22 cellular contexts compared by ENCODE assay signal in the genomic region with DNA sequence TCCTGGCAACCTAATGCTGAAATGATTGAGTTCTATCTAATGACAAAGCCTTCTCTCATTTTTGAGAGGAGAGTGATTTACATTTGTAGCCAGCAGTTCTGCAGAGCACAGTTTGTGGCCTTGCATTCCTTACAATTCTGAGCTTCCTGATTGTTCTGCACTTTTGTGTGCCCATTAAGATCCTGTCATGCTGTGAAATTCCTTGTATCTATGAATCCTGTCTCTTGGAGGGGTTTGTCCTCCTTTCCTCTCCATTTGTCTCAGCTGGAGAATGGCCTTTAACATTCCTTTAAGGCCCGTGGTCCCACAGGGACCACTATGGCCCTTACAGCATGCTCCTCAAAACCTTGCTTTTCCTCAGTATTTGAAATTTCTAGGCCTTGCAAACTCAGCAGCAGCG. TPM values are rescaled to one million over a fixed set of nuclear protein-coding genes. Genes with fewer than 3 reads are reported as not detected.
DNase-seq lines count a peak whose midpoint lies in the region; ATAC-seq and TF ChIP-seq lines count a peak whose summit lies in the region.
"Had no signal": no experiment of that assay in that cellular context is flagged by ENCODE, and none has a peak within 500 bp of the region (broad histone marks: within the 10 kb centered on the region; RNA-seq: fewer than 3 reads in every experiment).

No MANE protein-coding gene starts in this region.

- DNase-seq in right cardiac atrium (no peak), cardiac septum (ENCODE audit: low spot score) (no peak), mesenchymal stem cell (no peak), type B pancreatic cell (ENCODE audit: extremely low spot score, unreplicated experiment) (no peak), NCI-H510A treated with DMSO at 0.1 percent for 48 hours (lab: John Stamatoyannopoulos, UW) (no peak), NCI-H1694 treated with DMSO at 0.1 percent for 48 hours (lab: John Stamatoyannopoulos, UW) (no peak)
- DNase-seq: activated CD8-positive, alpha-beta T cell treated with anti-CD3 and anti-CD28 coated beads for 36 hours; activated gamma-delta T cell; BE2C; DMS79; kidney; NCI-H1436 treated with DMSO at 0.1 percent for 48 hours; NCI-H2171 treated with DMSO at 0.1 percent for 48 hours; NCI-H774; stimulated activated CD4-positive, alpha-beta T cell treated with anti-CD3 and anti-CD28 coated beads, Interleukin-15, amount 100 ng/mL, for 24 hours; stimulated activated CD8-positive, alpha-beta memory T cell treated with anti-CD3 and anti-CD28 coated beads, Interleukin-4, amount 100 ng/mL, for 48 hours had no signal

- no peak overlapping the region for H2AFZ ChIP-seq in mesenchymal stem cell (ENCODE audit: low read depth, low read length)

- H3K36me3 ChIP-seq in ectodermal cell (ENCODE audit: control insufficient read depth, insufficient read depth, low read length) (no peaks in the 10 kb centered on the region), mesenchymal stem cell (ENCODE audit: control insufficient read depth in 1 of 2, insufficient read depth in 2 of 2, low read depth in 1 of 2, low read length in 2 of 2) (no peaks in the 10 kb centered on the region)
- H3K36me3 ChIP-seq: BE2C, cardiac muscle cell had no signal

- H4K91ac ChIP-seq in mesenchymal stem cell (ENCODE audit: low read length), result no peak overlapping the region

- no peak overlapping the region for H2BK5ac ChIP-seq in mesenchymal stem cell (ENCODE audit: low read depth, low read length, poor library complexity, severe bottlenecking)

- peaks cover 3% of the 10 kb centered on the region for H3K36me3 Mint-ChIP-seq in type B pancreatic cell

- H3K27ac ChIP-seq in right cardiac atrium (ENCODE audit: low read length) (peak overlapping the region; percentile 36), ectodermal cell (ENCODE audit: insufficient read depth, low read depth, low read length, poor library complexity, severe bottlenecking) (peak overlapping the region; percentile 90), mesenchymal stem cell (ENCODE audit: low read length, poor library complexity, severe bottlenecking) (peak overlapping the region; percentile 5)
- H3K27ac ChIP-seq: cardiac muscle cell, KMS-11 had no signal

- H2AK5ac ChIP-seq in mesenchymal stem cell (ENCODE audit: low read length, severe bottlenecking), result no peak overlapping the region

- H3K18ac ChIP-seq in mesenchymal stem cell (ENCODE audit: low read depth in 1 of 2, low read length in 2 of 2), result no peak overlapping the region

- H2BK12ac ChIP-seq in mesenchymal stem cell (ENCODE audit: low read length in 2 of 2), result no peak overlapping the region

- H3K14ac ChIP-seq in mesenchymal stem cell (ENCODE audit: low read length in 2 of 2), result no peak overlapping the region

- no peak overlapping the region for H2BK120ac ChIP-seq in mesenchymal stem cell (ENCODE audit: low read depth, low read length)

- peak overlapping the region; percentile 5 for H3K27ac Mint-ChIP-seq in type B pancreatic cell
- H3K27ac Mint-ChIP-seq: activated CD8-positive, alpha-beta T cell treated with anti-CD3 and anti-CD28 coated beads for 36 hours; dendritic cell treated with granulocyte-macrophage colony-stimulating factor and Interleukin-4, amounts not matched to agents 40 ng/mL and 50 ng/mL, for 4 days had no signal

- H3K9ac ChIP-seq in mesenchymal stem cell (ENCODE audit: low read length), result no peak overlapping the region
- H3K9ac ChIP-seq: KMS-11 had no signal

- ATAC-seq in right cardiac atrium (no peak), HG03135 (IDR thresholded peaks at IDR 0.05; ENCODE audit: unreplicated experiment) (no peak)
- ATAC-seq: activated CD8-positive, alpha-beta T cell treated with anti-CD3 and anti-CD28 coated beads for 36 hours; sciatic nerve had no signal

- no peak overlapping the region for H3K23ac ChIP-seq in mesenchymal stem cell (ENCODE audit: low read length in 2 of 2)

- H3K4me1 ChIP-seq in right cardiac atrium (ENCODE audit: control insufficient read depth, insufficient read depth, low read length), result no peaks in the 10 kb centered on the region
- peaks cover 55% of the 10 kb centered on the region for H3K4me1 ChIP-seq in ectodermal cell (ENCODE audit: control insufficient read depth, insufficient read depth, low read length)
- H3K4me1 ChIP-seq in mesenchymal stem cell (ENCODE audit: control insufficient read depth, insufficient read depth, low read depth, low read length), result peaks cover 4% of the 10 kb centered on the region
- H3K4me1 ChIP-seq: BE2C had no signal

- H3K9me3 Mint-ChIP-seq in type B pancreatic cell, result no peaks in the 10 kb centered on the region
- H3K9me3 Mint-ChIP-seq: activated CD8-positive, alpha-beta T cell treated with anti-CD3 and anti-CD28 coated beads for 36 hours; dendritic cell treated with granulocyte-macrophage colony-stimulating factor and Interleukin-4, amounts not matched to agents 40 ng/mL and 50 ng/mL, for 4 days had no signal

- no peak overlapping the region for H3K4me3 Mint-ChIP-seq in type B pancreatic cell
- H3K4me3 Mint-ChIP-seq: activated CD8-positive, alpha-beta T cell treated with anti-CD3 and anti-CD28 coated beads for 36 hours; dendritic cell treated with granulocyte-macrophage colony-stimulating factor and Interleukin-4, amounts not matched to agents 40 ng/mL and 50 ng/mL, for 4 days had no signal

- H3K27me3 Mint-ChIP-seq in type B pancreatic cell, result no peaks in the 10 kb centered on the region
- H3K27me3 Mint-ChIP-seq: activated CD8-positive, alpha-beta T cell treated with anti-CD3 and anti-CD28 coated beads for 36 hours; dendritic cell treated with granulocyte-macrophage colony-stimulating factor and Interleukin-4, amounts not matched to agents 40 ng/mL and 50 ng/mL, for 4 days had no signal

- peaks cover 23% of the 10 kb centered on the region for H3K4me1 Mint-ChIP-seq in type B pancreatic cell (ENCODE audit: unreplicated experiment)

- TF ChIP-seq CTCF in type B pancreatic cell (conservative IDR thresholded peaks at IDR 0.05), result no peak

- H3K4ac ChIP-seq in mesenchymal stem cell (ENCODE audit: low read depth in 1 of 2, low read length in 2 of 2), result no peak overlapping the region

- 61% methylated on average over 2 of the region's 2 CpGs for WGBS in right cardiac atrium
- WGBS in ectodermal cell, 2 experiments, result 10% methylated on average over 2 of the region's 2 CpGs
- WGBS in mesenchymal stem cell, result 54% methylated on average over 2 of the region's 2 CpGs

- H2BK15ac ChIP-seq in mesenchymal stem cell (ENCODE audit: low read depth, poor library complexity, severe bottlenecking), result no peak overlapping the region

- H3K9me3 ChIP-seq in right cardiac atrium (ENCODE audit: control insufficient read depth, low read length) (no peaks in the 10 kb centered on the region), ectodermal cell (ENCODE audit: control insufficient read depth, low read length) (no peaks in the 10 kb centered on the region), mesenchymal stem cell (ENCODE audit: control insufficient read depth, low read length) (no peaks in the 10 kb centered on the region)
- H3K9me3 ChIP-seq: BE2C had no signal

- H3K4me3 ChIP-seq in right cardiac atrium (ENCODE audit: low read length) (no peak overlapping the region), ectodermal cell (ENCODE audit: insufficient read depth, low read depth, low read length) (no peak overlapping the region), mesenchymal stem cell (ENCODE audit: insufficient read depth in 1 of 2, low read depth in 1 of 2, low read length in 2 of 2) (no peak overlapping the region)
- H3K4me3 ChIP-seq: cardiac muscle cell had no signal

- H3K27me3 ChIP-seq in right cardiac atrium (ENCODE audit: control insufficient read depth, insufficient read depth) (no peaks in the 10 kb centered on the region), ectodermal cell (ENCODE audit: control insufficient read depth, insufficient read depth, low read length, poor library complexity, severe bottlenecking) (no peaks in the 10 kb centered on the region), mesenchymal stem cell (ENCODE audit: control insufficient read depth in 1 of 2, insufficient read depth in 1 of 2, low read length in 2 of 2) (no peaks in the 10 kb centered on the region)
- H3K27me3 ChIP-seq: BE2C, cardiac muscle cell had no signal

- intact Hi-C loops in right cardiac atrium (cut with DNase I) (no loop called here), cardiac septum (cut with DNase I) (no loop called here)

- no peak overlapping the region for H4K8ac ChIP-seq in mesenchymal stem cell (ENCODE audit: low read length)

- no peak overlapping the region for H3K4me2 ChIP-seq in mesenchymal stem cell (ENCODE audit: low read length, poor library complexity, severe bottlenecking)
- H3K4me2 ChIP-seq: KMS-11 had no signal

- H3K79me1 ChIP-seq in mesenchymal stem cell (replicated peaks; ENCODE audit: low read length, poor library complexity, severe bottlenecking), result peaks cover 22% of the 10 kb centered on the region

RNA-seq across cellular contexts. Expression of a gene that starts 10.4 kb away (rescaled TPM):
- total RNA-seq in right cardiac atrium (100 to 1,000 TPM in 1 of 4 donors, 10 to 100 TPM in 3; 68.8 to 106 (median 83.2) TPM), cardiac septum (103 TPM), type B pancreatic cell (ENCODE audit: low replicate concordance) (34.0 and 44.3 TPM in 2 replicates)
- polyA plus RNA-seq in right cardiac atrium, result 61.7 TPM
- 106 TPM for polyA plus RNA-seq in ectodermal cell (2013, experiment 1 of 4)
- 97.9 TPM for polyA plus RNA-seq in ectodermal cell (2013, experiment 2 of 4)
- polyA plus RNA-seq in ectodermal cell (2013, experiment 3 of 4), result 92.5 TPM
- 103 TPM for polyA plus RNA-seq in ectodermal cell (2013, experiment 4 of 4)
- polyA plus RNA-seq in mesenchymal stem cell (2013, experiment 1 of 2), result 26.5 TPM
- polyA plus RNA-seq in mesenchymal stem cell (2013, experiment 2 of 2), result 27.6 TPM

Comparison
In these comparisons a context has a peak if more than half of its experiments do, and no peak if none do; other contexts are left out.
1. H3K27ac ChIP-seq: peak in every context shown above with its lines; median percentile 90 in ectodermal cell; 36 in right cardiac atrium; 5 in mesenchymal stem cell.